29 cellular contexts compared by ENCODE assay signal in genomic region chr1:22633697-22634463, GRCh38. TPM values are rescaled to one million over a fixed set of nuclear protein-coding genes. Genes with fewer than 3 reads are reported as not detected.
"Had no signal": no experiment of that assay in that cellular context is flagged by ENCODE, and none has a peak within 500 bp of the region (broad histone marks: within the 10 kb centered on the region; RNA-seq: fewer than 3 reads in every experiment).

No MANE protein-coding gene starts in this region.

- H3K4me3 Mint-ChIP-seq: memory B cell; nephron; neural progenitor cell; stimulated activated memory B cell treated with anti-CD40 and anti-IgM and Interleukin-4, amounts not matched to agents 10 μg/mL and 1 μg/mL and 100 μg/mL, for 72 hours had no signal

- H3K4me3 ChIP-seq: colonic mucosa, esophagus squamous epithelium, heart right ventricle, lung, neural progenitor cell, prostate gland, right atrium auricular region, smooth muscle cell, thoracic aorta, tibial nerve, upper lobe of left lung, uterus had no signal

- H3K27ac Mint-ChIP-seq: memory B cell; nephron; neural progenitor cell; stimulated activated memory B cell treated with anti-CD40 and anti-IgM and Interleukin-4, amounts not matched to agents 10 μg/mL and 1 μg/mL and 100 μg/mL, for 72 hours had no signal

- H3K9ac ChIP-seq: neural progenitor cell had no signal

- H3K4me1 Mint-ChIP-seq: stimulated activated memory B cell treated with anti-CD40 and anti-IgM and Interleukin-4, amounts not matched to agents 10 μg/mL and 1 μg/mL and 100 μg/mL, for 72 hours had no signal

- H2AFZ ChIP-seq: neural progenitor cell had no signal

- H3K36me3 Mint-ChIP-seq: memory B cell; neural progenitor cell; stimulated activated memory B cell treated with anti-CD40 and anti-IgM and Interleukin-4, amounts not matched to agents 10 μg/mL and 1 μg/mL and 100 μg/mL, for 72 hours had no signal

- H3K9me3 Mint-ChIP-seq: memory B cell; nephron; neural progenitor cell; stimulated activated memory B cell treated with anti-CD40 and anti-IgM and Interleukin-4, amounts not matched to agents 10 μg/mL and 1 μg/mL and 100 μg/mL, for 72 hours had no signal

- H3K27ac ChIP-seq: colonic mucosa, esophagus squamous epithelium, heart right ventricle, neural progenitor cell, prostate gland, right atrium auricular region, thoracic aorta, tibial nerve, upper lobe of left lung, uterus had no signal

- ATAC-seq: sciatic nerve; stimulated activated memory B cell treated with anti-CD40 and anti-IgM and Interleukin-4, amounts not matched to agents 10 μg/mL and 1 μg/mL and 100 μg/mL, for 72 hours; stimulated activated naive CD8-positive, alpha-beta T cell treated with anti-CD3 and anti-CD28 coated beads, Interleukin-15, Interleukin-2, amounts not matched to agents 100 U/mL and 50 U/mL, for 24 hours had no signal

- H3K9me3 ChIP-seq: colonic mucosa, esophagus squamous epithelium, heart right ventricle, prostate gland, right atrium auricular region, thoracic aorta, tibial nerve, upper lobe of left lung, uterus had no signal

- H3K4me1 ChIP-seq: colonic mucosa, esophagus squamous epithelium, prostate gland, right atrium auricular region, tibial nerve, upper lobe of left lung, uterus had no signal

- H3K4me2 ChIP-seq: neural progenitor cell, smooth muscle cell had no signal

- H3K36me3 ChIP-seq: colonic mucosa, esophagus squamous epithelium, neural progenitor cell, prostate gland, right atrium auricular region, thoracic aorta, tibial nerve, upper lobe of left lung, uterus had no signal

- DNase-seq: colonic mucosa; dermis blood vessel endothelial cell; effector memory CD4-positive, alpha-beta T cell; erythroblast; esophagus squamous epithelium; foreskin melanocyte; glutamatergic neuron; heart right ventricle; kidney; stimulated activated CD4-positive, alpha-beta T cell treated with anti-CD3 and anti-CD28 coated beads, Interleukin-12 subunit alpha, Interleukin-12 subunit beta, amount 100 ng/mL, for 4 hours; stimulated activated CD4-positive, alpha-beta T cell treated with anti-CD3 and anti-CD28 coated beads, Interleukin-1b, Interleukin-23, amount 100 ng/mL, for 48 hours; stimulated activated CD4-positive, alpha-beta T cell treated with anti-CD3 and anti-CD28 coated beads, Interleukin-4, amount 100 ng/mL, for 4 hours; stimulated activated naive CD8-positive, alpha-beta T cell treated with anti-CD3 and anti-CD28 coated beads, Interleukin-15, Interleukin-2, amounts not matched to agents 100 U/mL and 50 U/mL, for 24 hours; substantia nigra; upper lobe of left lung; uterus had no signal

- H3K27me3 ChIP-seq: colonic mucosa, neural progenitor cell, right atrium auricular region, upper lobe of left lung, uterus had no signal

RNA-seq across cellular contexts. Expression of gene C1QA, which starts 2.5 kb away (rescaled TPM):
- total RNA-seq: chondrocyte, dermis blood vessel endothelial cell, osteocyte, smooth muscle cell had no signal
- polyA plus RNA-seq: smooth muscle cell had no signal

RNA-seq across cellular contexts. Expression of gene C1QC, which starts 9.6 kb away (rescaled TPM):
- total RNA-seq: chondrocyte, dermis blood vessel endothelial cell, osteocyte, smooth muscle cell had no signal
- polyA plus RNA-seq: smooth muscle cell had no signal

RNA-seq across cellular contexts. Expression of gene C1QB, which starts 19.2 kb away (rescaled TPM):
- total RNA-seq: chondrocyte, dermis blood vessel endothelial cell, osteocyte, smooth muscle cell had no signal
- polyA plus RNA-seq: smooth muscle cell had no signal
